Comparison of ENCODE assay signal across 10 cellular contexts in genomic region chr22:44181033-44181911, GRCh38. TPM values are rescaled to one million over a fixed set of nuclear protein-coding genes. Genes with fewer than 3 reads are reported as not detected.
DNase-seq lines count a peak whose midpoint lies in the region; TF ChIP-seq lines count a peak whose summit lies in the region.
"Had no signal": no experiment of that assay in that cellular context is flagged by ENCODE, and none has a peak within 500 bp of the region (broad histone marks: within the 10 kb centered on the region; RNA-seq: fewer than 3 reads in every experiment).

No MANE protein-coding gene starts in this region.

- TF ChIP-seq CTCF in brain microvascular endothelial cell (IDR thresholded peaks at IDR 0.05; ENCODE audit: low read depth, low read length, missing control alignments) (no peak), glutamatergic neuron (IDR thresholded peaks at IDR 0.05; ENCODE audit: partially characterized antibody, unreplicated experiment) (no peak)

- H3K27ac Mint-ChIP-seq in glutamatergic neuron (ENCODE audit: unreplicated experiment): no peak overlapping the region

- H3K4me3 ChIP-seq in esophagus (ENCODE audit: low read depth in 1 of 2, low read length in 2 of 2) (peak overlapping the region; percentile 23 to 39), HAP-1 (no peak overlapping the region), brain microvascular endothelial cell (ENCODE audit: low read depth, low read length) (no peak overlapping the region)

- peaks cover 3% of the 10 kb centered on the region for H3K9me3 Mint-ChIP-seq in glutamatergic neuron (ENCODE audit: unreplicated experiment)

- no peak overlapping the region for H3K4me3 Mint-ChIP-seq in glutamatergic neuron (ENCODE audit: unreplicated experiment)

- WGBS in esophagus, 2 donors: 58 to 59% methylated on average over 35 to 40 of the region's 40 CpGs

- H3K27me3 ChIP-seq in esophagus (ENCODE audit: control insufficient read depth in 1 of 2, insufficient read depth in 2 of 2, low read length in 2 of 2) (no peaks in the 10 kb centered on the region), HAP-1 (ENCODE audit: low read depth) (no peaks in the 10 kb centered on the region; the same call in 1 of the 2 replicates), brain microvascular endothelial cell (replicated peaks) (peaks cover 6% of the 10 kb centered on the region)

- in situ Hi-C loops in HAP-1 (cut with MboI; ENCODE audit: low sequenced_read_pairs): no loop called here
- in situ Hi-C loops in brain microvascular endothelial cell (cut with HindIII; ENCODE audit: low pct_ligation_motif_present, low sequenced_read_pairs): no loop called here

- H3K36me3 ChIP-seq in esophagus (ENCODE audit: control insufficient read depth in 2 of 2, insufficient read depth in 2 of 2, low read length in 1 of 2): no peaks in the 10 kb centered on the region
- H3K36me3 ChIP-seq in HAP-1 (replicated peaks): no peaks in the 10 kb centered on the region
- no peaks in the 10 kb centered on the region for H3K36me3 ChIP-seq in brain microvascular endothelial cell (replicated peaks)

- H3K27ac ChIP-seq in esophagus (ENCODE audit: low read depth in 2 of 2, low read length in 1 of 2) (peak overlapping the region; percentile 50 to 51), brain microvascular endothelial cell (no peak overlapping the region)
- H3K27ac ChIP-seq: 22Rv1 had no signal

- no peaks in the 10 kb centered on the region for H3K4me1 Mint-ChIP-seq in glutamatergic neuron (ENCODE audit: low read depth, unreplicated experiment)

- H3K27me3 Mint-ChIP-seq in glutamatergic neuron (ENCODE audit: unreplicated experiment): peaks cover 4% of the 10 kb centered on the region

- peak; percentile 67 for DNase-seq in NK-92 treated with Interleukin-12 subunit alpha and Interleukin-12 subunit beta, amount 100 ng/mL, for 24 hours (lab: John Stamatoyannopoulos, UW)
- DNase-seq in NK-92 (lab: John Stamatoyannopoulos, UW; ENCODE audit: unreplicated experiment) (no peak), HAP-1 (ENCODE audit: low spot score in 2 of 2) (no peak), brain microvascular endothelial cell (no peak), glutamatergic neuron (no peak)
- DNase-seq in activated CD4-positive, alpha-beta T cell treated with anti-CD3 and anti-CD28 coated beads, Interleukin-2, amount 50 U/mL, for 24 hours (ENCODE audit: low read depth in 1 of 2, low spot score in 1 of 2): peak; percentile 35 to 41
- peak; percentile 28 to 52 for DNase-seq in stimulated activated CD4-positive, alpha-beta T cell treated with anti-CD3 and anti-CD28 coated beads, Interleukin-2, amount 100 ng/mL, for 48 hours

- H3K9me3 ChIP-seq in esophagus (ENCODE audit: control insufficient read depth in 2 of 2, insufficient read depth in 1 of 2, low read depth in 1 of 2, low read length in 1 of 2): no peaks in the 10 kb centered on the region
- H3K9me3 ChIP-seq in HAP-1: no peaks in the 10 kb centered on the region

- no peaks in the 10 kb centered on the region for H3K36me3 Mint-ChIP-seq in glutamatergic neuron (ENCODE audit: unreplicated experiment)

- H3K4me1 ChIP-seq in esophagus (ENCODE audit: control insufficient read depth in 2 of 2, insufficient read depth in 2 of 2, low read length in 1 of 2) (no peaks in the 10 kb centered on the region), HAP-1 (no peaks in the 10 kb centered on the region)
- H3K4me1 ChIP-seq: parathyroid adenoma had no signal

RNA-seq across cellular contexts. Expression of gene PARVG, which starts 0.5 kb away (rescaled TPM):
- 1 to 10 TPM; 3.1 to 4.4 TPM for polyA plus RNA-seq in esophagus
- not detected for total RNA-seq in glutamatergic neuron (ENCODE audit: unreplicated experiment)

Comparison
In these comparisons a context has a peak if more than half of its experiments do, and no peak if none do; other contexts are left out.
1. DNase-seq: peak in NK-92 treated with Interleukin-12 subunit alpha and Interleukin-12 subunit beta, amount 100 ng/mL, for 24 hours (single experiment), activated CD4-positive, alpha-beta T cell treated with anti-CD3 and anti-CD28 coated beads, Interleukin-2, amount 50 U/mL, for 24 hours (2 of 2) and stimulated activated CD4-positive, alpha-beta T cell treated with anti-CD3 and anti-CD28 coated beads, Interleukin-2, amount 100 ng/mL, for 48 hours (2 of 2); none in NK-92 (single experiment), HAP-1 (0 of 2), brain microvascular endothelial cell (single experiment) and glutamatergic neuron (single experiment).
2. H3K4me3 ChIP-seq: peak in esophagus (2 of 2); none in HAP-1 (single experiment) and brain microvascular endothelial cell (single experiment).